Comparison of ENCODE assay signal across 36 cellular contexts in the genomic region with DNA sequence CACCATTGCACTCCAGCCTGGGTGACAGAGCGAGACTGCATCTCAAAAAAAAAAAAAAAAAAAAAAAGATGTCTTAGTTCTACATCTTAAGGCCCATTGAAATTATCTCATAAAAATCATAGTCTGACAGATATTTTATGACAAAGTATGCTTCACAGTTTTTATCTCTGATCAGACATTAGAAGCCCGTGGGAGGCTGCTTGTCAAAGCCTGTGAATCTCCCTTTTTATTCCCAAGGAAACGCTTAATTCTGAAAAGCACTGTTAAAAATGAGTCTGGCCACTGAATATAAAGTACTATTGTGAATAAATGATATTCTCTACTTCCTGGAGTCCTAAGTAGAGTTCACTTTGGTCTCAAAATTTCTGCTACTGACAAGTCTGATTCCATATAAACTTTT.
"Had no signal": no experiment of that assay in that cellular context is flagged by ENCODE, and none has a peak within 500 bp of the region (broad histone marks: within the 10 kb centered on the region; RNA-seq: fewer than 3 reads in every experiment).

No MANE protein-coding gene starts in this region.

- H3K27me3 ChIP-seq: MG63 had no signal

- H3K36me3 ChIP-seq: MG63 had no signal

- H3K27ac ChIP-seq: KMS-11 had no signal

- H3K4me3 ChIP-seq: MG63 had no signal

- DNase-seq: Karpas-422, Kasumi-1, KG1, MG63, MM.1S, MV-4-11, NCI-H1048, NCI-H1092, NCI-H1092 treated with DMSO at 0.1 percent for 48 hours, NCI-H1105, NCI-H1105 treated with DMSO at 0.1 percent for 48 hours, NCI-H1417, NCI-H1417 treated with DMSO at 0.1 percent for 48 hours, NCI-H1436, NCI-H1436 treated with DMSO at 0.1 percent for 48 hours, NCI-H146, NCI-H1694, NCI-H1694 treated with DMSO at 0.1 percent for 48 hours, NCI-H187, NCI-H187 treated with DMSO at 0.1 percent for 48 hours, NCI-H1930, NCI-H2029, NCI-H2029 treated with DMSO at 0.1 percent for 48 hours, NCI-H2081, NCI-H2081 treated with DMSO at 0.1 percent for 48 hours, NCI-H2107, NCI-H2171, NCI-H2171 treated with DMSO at 0.1 percent for 48 hours, NCI-H2227 treated with DMSO at 0.1 percent for 48 hours, NCI-H226, NCI-H345, NCI-H446, NCI-H446 treated with DMSO at 0.1 percent for 48 hours, NCI-H510A, NCI-H510A treated with DMSO at 0.1 percent for 48 hours had no signal

- H3K9me3 ChIP-seq: MG63 had no signal
